Comparison of ENCODE assay signal across 8 cellular contexts in genomic region chr9:134068742-134069535, GRCh38. TPM values are rescaled to one million over a fixed set of nuclear protein-coding genes. Genes with fewer than 3 reads are reported as not detected.
A peak's percentile ranks its signal among the peaks of the same experiment; 100 is the strongest.
DNase-seq lines count a peak whose midpoint lies in the region; ATAC-seq, FAIRE-seq and TF ChIP-seq lines count a peak whose summit lies in the region.

No MANE protein-coding gene starts in this region.

- no peak for TF ChIP-seq CTCF in MCF 10A (IDR thresholded peaks at IDR 0.05; ENCODE audit: unreplicated experiment)

- peak overlapping the region; percentile 87 for H3K27ac ChIP-seq in BLaER1
- H3K27ac ChIP-seq in HUES48 (ENCODE audit: low read depth, low read length) = peak overlapping the region; percentile 39
- no peak overlapping the region for H3K27ac ChIP-seq in mesendoderm (ENCODE audit: low read depth, low read length)

- H3K4me3 Mint-ChIP-seq in MCF 10A (ENCODE audit: unreplicated experiment) = peak overlapping the region; percentile 75

- H3K9me3 ChIP-seq in BLaER1 = no peaks in the 10 kb centered on the region
- H3K9me3 ChIP-seq in HUES48 (ENCODE audit: control insufficient read depth, insufficient read depth, low read length) = no peaks in the 10 kb centered on the region; the same call in 1 of the 2 replicates

- H4K5ac ChIP-seq in mesendoderm (ENCODE audit: low read length) = no peak overlapping the region

- no peaks in the 10 kb centered on the region for H3K4me1 Mint-ChIP-seq in MCF 10A (ENCODE audit: insufficient read depth, unreplicated experiment)

- no peak overlapping the region for H2BK15ac ChIP-seq in mesendoderm (replicated peaks; ENCODE audit: low read depth)

- H3K79me2 ChIP-seq in mesendoderm (ENCODE audit: control insufficient read depth, insufficient read depth, low read length) = peaks cover 30% of the 10 kb centered on the region

- H3K4me2 ChIP-seq in BLaER1 (peak overlapping the region; percentile 78), mesendoderm (ENCODE audit: low read length) (peak overlapping the region; percentile 86)

- no TSS peak for BruUV-seq in MCF 10A (replicated peaks; lab: Mats Ljungman, UMichigan)

- peaks cover 34% of the 10 kb centered on the region for H3K4me1 ChIP-seq in BLaER1
- peaks cover 9% of the 10 kb centered on the region for H3K4me1 ChIP-seq in HUES48 (ENCODE audit: control insufficient read depth, insufficient read depth, low read length)
- peaks cover 5% of the 10 kb centered on the region for H3K4me1 ChIP-seq in mesendoderm (ENCODE audit: control insufficient read depth, low read depth, low read length)

- H3K36me3 ChIP-seq in BLaER1 = peaks cover 9% of the 10 kb centered on the region; the same call in 1 of the 2 replicates
- no peaks in the 10 kb centered on the region for H3K36me3 ChIP-seq in HUES48 (ENCODE audit: control insufficient read depth, insufficient read depth, low read length)
- H3K36me3 ChIP-seq in mesendoderm (ENCODE audit: control insufficient read depth, insufficient read depth, low read length) = no peaks in the 10 kb centered on the region

- H2BK120ac ChIP-seq in mesendoderm (ENCODE audit: low read depth, low read length) = no peak overlapping the region

- peak overlapping the region; percentile 81 for H3K56ac ChIP-seq in mesendoderm (ENCODE audit: low read length)

- no peak overlapping the region for H2BK5ac ChIP-seq in mesendoderm (ENCODE audit: low read length)

- H3K27me3 Mint-ChIP-seq in MCF 10A (ENCODE audit: insufficient read depth, unreplicated experiment) = peaks cover 28% of the 10 kb centered on the region

- no peak overlapping the region for H3K23ac ChIP-seq in mesendoderm (ENCODE audit: low read length)

- H2AK5ac ChIP-seq in mesendoderm (ENCODE audit: low read length) = no peak overlapping the region

- FAIRE-seq in urothelium cell line (lab: Jason Lieb, UNC) = no peak

- H3K36me3 Mint-ChIP-seq in MCF 10A (ENCODE audit: insufficient read depth, unreplicated experiment) = no peaks in the 10 kb centered on the region

- H3K18ac ChIP-seq in mesendoderm (ENCODE audit: low read length) = no peak overlapping the region

- no peak overlapping the region for H3K4ac ChIP-seq in mesendoderm (ENCODE audit: low read depth, low read length)

- H3K27ac Mint-ChIP-seq in MCF 10A (ENCODE audit: low read depth, unreplicated experiment) = peak overlapping the region; percentile 59

- H3K4me3 ChIP-seq in BLaER1 (peak overlapping the region; percentile 82), HUES48 (ENCODE audit: low read depth, low read length) (peak overlapping the region; percentile 67), mesendoderm (ENCODE audit: low read length) (peak overlapping the region; percentile 61)

- intact Hi-C loops in MCF 10A (cut with micrococcal nuclease) = no loop called here

- no peaks in the 10 kb centered on the region for H3K9me3 Mint-ChIP-seq in MCF 10A (ENCODE audit: unreplicated experiment)

- POLR2A ChIA-PET in MCF 10A (lab: Yijun Ruan, JAX) = interaction anchor here (0.9 to 1.6 kb wide), 12 partner anchors 13 to 188 kb away, joined by 3 to 6 read pairs (median 5); partner anchors contain the start of genes BRD3OS and WDR5

- H3K9ac ChIP-seq in BLaER1 (peak overlapping the region; percentile 84), HUES48 (ENCODE audit: low read depth, low read length) (peak overlapping the region; percentile 39), mesendoderm (ENCODE audit: low read length) (peak overlapping the region; percentile 67)

- CTCF ChIA-PET in MCF 10A (lab: Yijun Ruan, JAX) = interaction anchor here (0.5 to 1.6 kb wide), 2 partner anchors 30 to 908 kb away, joined by 4 read pairs; no protein-coding TSS in a partner anchor

- WGBS in mesendoderm (ENCODE audit: extremely low coverage, insufficient coverage, low lambda C conversion rate) = no CpG with 5 or more reads among the region's 31 CpGs

- no peaks in the 10 kb centered on the region for H3K27me3 ChIP-seq in BLaER1
- peaks cover 15% of the 10 kb centered on the region for H3K27me3 ChIP-seq in HUES48 (ENCODE audit: control insufficient read depth, insufficient read depth, low read length)
- no peaks in the 10 kb centered on the region for H3K27me3 ChIP-seq in mesendoderm (ENCODE audit: insufficient read depth, low read length, poor library complexity)

- no peak for DNase-seq in MCF 10A (ENCODE audit: unreplicated experiment)
- peak; percentile 61 for DNase-seq in mesendoderm
- DNase-seq in urothelium cell line (ENCODE audit: low spot score) = no peak

- no peak overlapping the region for H4K8ac ChIP-seq in mesendoderm (ENCODE audit: low read depth, low read length)

- ATAC-seq in HG02840 (IDR thresholded peaks at IDR 0.05; ENCODE audit: low FRiP score, unreplicated experiment) = no peak
- no peak for ATAC-seq in GM21825 (IDR thresholded peaks at IDR 0.05; ENCODE audit: unreplicated experiment)
- ATAC-seq in HG02759 (IDR thresholded peaks at IDR 0.05; ENCODE audit: unreplicated experiment) = no peak

- H3K79me1 ChIP-seq in mesendoderm (ENCODE audit: low read length) = peaks cover 10% of the 10 kb centered on the region

- H4K20me1 ChIP-seq in BLaER1 = peaks cover 34% of the 10 kb centered on the region

RNA-seq across cellular contexts. Expression of gene BRD3, which starts 1.1 kb away (rescaled TPM):
- total RNA-seq in MCF 10A (2022) = 25.6 and 26.8 TPM in 2 replicates
- polyA plus RNA-seq in mesendoderm (2013, experiment 1 of 2) = 29.9 TPM
- polyA plus RNA-seq in mesendoderm (2013, experiment 2 of 2) = 30.0 TPM

RNA-seq across cellular contexts. Expression of gene BRD3OS, which starts 43.7 kb away (rescaled TPM):
- 13.3 and 15.2 TPM in 2 replicates for total RNA-seq in MCF 10A (2022)
- polyA plus RNA-seq in mesendoderm (2013, experiment 1 of 2) = 11.4 TPM
- polyA plus RNA-seq in mesendoderm (2013, experiment 2 of 2) = 11.5 TPM
